Comparison of ENCODE assay signal across 30 cellular contexts in the genomic region with DNA sequence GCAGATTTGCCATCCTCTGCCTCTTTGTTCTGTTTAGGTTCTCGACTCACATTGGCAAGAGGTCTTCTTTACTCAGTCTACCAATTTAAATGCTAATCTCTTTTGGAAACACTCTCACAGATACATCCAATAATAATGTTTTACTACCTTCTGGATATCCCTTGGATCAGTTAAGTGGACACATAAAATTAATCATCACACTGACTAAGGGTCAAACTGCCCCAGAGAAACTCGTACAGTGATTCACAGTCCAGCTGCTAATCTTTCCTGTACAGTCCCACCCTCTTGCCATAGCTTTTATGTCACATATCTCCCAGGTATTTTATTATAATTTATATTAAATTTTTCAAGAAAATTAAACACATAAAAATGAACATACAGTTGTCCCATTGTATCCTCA.
"Had no signal": no experiment of that assay in that cellular context is flagged by ENCODE, and none has a peak within 500 bp of the region (broad histone marks: within the 10 kb centered on the region; RNA-seq: fewer than 3 reads in every experiment).

No MANE protein-coding gene starts in this region.

- H3K4me3 Mint-ChIP-seq: naive thymus-derived CD4-positive, alpha-beta T cell; natural killer cell; nephron; stimulated activated memory B cell treated with anti-CD40 and anti-IgM and Interleukin-4, amounts not matched to agents 10 μg/mL and 1 μg/mL and 100 μg/mL, for 72 hours; stimulated activated naive CD8-positive, alpha-beta T cell treated with anti-CD3 and anti-CD28 coated beads, Interleukin-15, amount 100 ng/mL, for 72 hours; type B pancreatic cell had no signal

- H3K27ac Mint-ChIP-seq: naive thymus-derived CD4-positive, alpha-beta T cell; natural killer cell; nephron; stimulated activated memory B cell treated with anti-CD40 and anti-IgM and Interleukin-4, amounts not matched to agents 10 μg/mL and 1 μg/mL and 100 μg/mL, for 72 hours; stimulated activated naive CD8-positive, alpha-beta T cell treated with anti-CD3 and anti-CD28 coated beads, Interleukin-15, amount 100 ng/mL, for 72 hours; type B pancreatic cell had no signal

- H3K27me3 ChIP-seq: pancreas, right lobe of liver, sigmoid colon, spleen, suprapubic skin, testis, tibial artery, transverse colon, upper lobe of right lung, uterus had no signal

- ATAC-seq: naive thymus-derived CD4-positive, alpha-beta T cell; natural killer cell; pancreas; right cardiac atrium; right lobe of liver; stimulated activated memory B cell treated with anti-CD40 and anti-IgM and Interleukin-4, amounts not matched to agents 10 μg/mL and 1 μg/mL and 100 μg/mL, for 72 hours; stimulated activated naive CD8-positive, alpha-beta T cell treated with anti-CD3 and anti-CD28 coated beads, Interleukin-15, amount 100 ng/mL, for 72 hours; stimulated activated naive CD8-positive, alpha-beta T cell treated with anti-CD3 and anti-CD28 coated beads, Interleukin-15, Interleukin-2, amounts not matched to agents 100 U/mL and 50 U/mL, for 24 hours; upper lobe of right lung had no signal

- H3K4me3 ChIP-seq: pancreas, prostate gland, right lobe of liver, sigmoid colon, skin epidermis, smooth muscle cell, spleen, suprapubic skin, testis, tibial artery, transverse colon, upper lobe of right lung, uterus had no signal

- DNase-seq: naive thymus-derived CD4-positive, alpha-beta T cell; natural killer cell; nucleus accumbens; pancreas; right cardiac atrium; right lobe of liver; sigmoid colon; spleen; stimulated activated CD4-positive, alpha-beta T cell treated with anti-CD3 and anti-CD28 coated beads, Interleukin-12 subunit alpha, Interleukin-12 subunit beta, amount 100 ng/mL, for 4 hours; stimulated activated CD4-positive, alpha-beta T cell treated with anti-CD3 and anti-CD28 coated beads, Interleukin-1b, Interleukin-23, amount 100 ng/mL, for 48 hours; stimulated activated CD4-positive, alpha-beta T cell treated with anti-CD3 and anti-CD28 coated beads, Interleukin-4, amount 100 ng/mL, for 1 hour; stimulated activated CD4-positive, alpha-beta T cell treated with anti-CD3 and anti-CD28 coated beads, Interleukin-4, amount 100 ng/mL, for 4 hours; stimulated activated CD8-positive, alpha-beta memory T cell treated with anti-CD3 and anti-CD28 coated beads, Interleukin-4, amount 100 ng/mL, for 48 hours; stimulated activated naive CD4-positive, alpha-beta T cell; stimulated activated naive CD8-positive, alpha-beta T cell treated with anti-CD3 and anti-CD28 coated beads, Interleukin-15, amount 100 ng/mL, for 72 hours; stimulated activated naive CD8-positive, alpha-beta T cell treated with anti-CD3 and anti-CD28 coated beads, Interleukin-15, Interleukin-2, amounts not matched to agents 100 U/mL and 50 U/mL, for 24 hours; substantia nigra; testis; tibial artery; transverse colon; upper lobe of right lung; uterus had no signal

- H3K9me3 ChIP-seq: neutrophil, pancreas, prostate gland, right lobe of liver, sigmoid colon, suprapubic skin, testis, tibial artery, transverse colon, upper lobe of right lung had no signal

- H3K36me3 ChIP-seq: neutrophil, pancreas, prostate gland, right lobe of liver, sigmoid colon, spleen, suprapubic skin, tibial artery, transverse colon, upper lobe of right lung, uterus had no signal

- FAIRE-seq: pancreas had no signal

- H3K4me1 Mint-ChIP-seq: naive thymus-derived CD4-positive, alpha-beta T cell; natural killer cell; stimulated activated memory B cell treated with anti-CD40 and anti-IgM and Interleukin-4, amounts not matched to agents 10 μg/mL and 1 μg/mL and 100 μg/mL, for 72 hours; stimulated activated naive CD8-positive, alpha-beta T cell treated with anti-CD3 and anti-CD28 coated beads, Interleukin-15, amount 100 ng/mL, for 72 hours had no signal

- H3K27me3 Mint-ChIP-seq: stimulated activated memory B cell treated with anti-CD40 and anti-IgM and Interleukin-4, amounts not matched to agents 10 μg/mL and 1 μg/mL and 100 μg/mL, for 72 hours; stimulated activated naive CD8-positive, alpha-beta T cell treated with anti-CD3 and anti-CD28 coated beads, Interleukin-15, amount 100 ng/mL, for 72 hours; type B pancreatic cell had no signal

- H3K9me3 Mint-ChIP-seq: natural killer cell; stimulated activated memory B cell treated with anti-CD40 and anti-IgM and Interleukin-4, amounts not matched to agents 10 μg/mL and 1 μg/mL and 100 μg/mL, for 72 hours; stimulated activated naive CD8-positive, alpha-beta T cell treated with anti-CD3 and anti-CD28 coated beads, Interleukin-15, amount 100 ng/mL, for 72 hours; type B pancreatic cell had no signal

- H3K4me2 ChIP-seq: smooth muscle cell had no signal

- H3K36me3 Mint-ChIP-seq: naive thymus-derived CD4-positive, alpha-beta T cell; natural killer cell; stimulated activated memory B cell treated with anti-CD40 and anti-IgM and Interleukin-4, amounts not matched to agents 10 μg/mL and 1 μg/mL and 100 μg/mL, for 72 hours; type B pancreatic cell had no signal

- H3K27ac ChIP-seq: neutrophil, pancreas, prostate gland, right lobe of liver, sigmoid colon, skin epidermis, spleen, suprapubic skin, testis, transverse colon, upper lobe of right lung had no signal

- H3K4me1 ChIP-seq: pancreas, prostate gland, right lobe of liver, sigmoid colon, spleen, testis, transverse colon, upper lobe of right lung, uterus had no signal
